Comparison of ENCODE assay signal across 1 cellular context in the genomic region with DNA sequence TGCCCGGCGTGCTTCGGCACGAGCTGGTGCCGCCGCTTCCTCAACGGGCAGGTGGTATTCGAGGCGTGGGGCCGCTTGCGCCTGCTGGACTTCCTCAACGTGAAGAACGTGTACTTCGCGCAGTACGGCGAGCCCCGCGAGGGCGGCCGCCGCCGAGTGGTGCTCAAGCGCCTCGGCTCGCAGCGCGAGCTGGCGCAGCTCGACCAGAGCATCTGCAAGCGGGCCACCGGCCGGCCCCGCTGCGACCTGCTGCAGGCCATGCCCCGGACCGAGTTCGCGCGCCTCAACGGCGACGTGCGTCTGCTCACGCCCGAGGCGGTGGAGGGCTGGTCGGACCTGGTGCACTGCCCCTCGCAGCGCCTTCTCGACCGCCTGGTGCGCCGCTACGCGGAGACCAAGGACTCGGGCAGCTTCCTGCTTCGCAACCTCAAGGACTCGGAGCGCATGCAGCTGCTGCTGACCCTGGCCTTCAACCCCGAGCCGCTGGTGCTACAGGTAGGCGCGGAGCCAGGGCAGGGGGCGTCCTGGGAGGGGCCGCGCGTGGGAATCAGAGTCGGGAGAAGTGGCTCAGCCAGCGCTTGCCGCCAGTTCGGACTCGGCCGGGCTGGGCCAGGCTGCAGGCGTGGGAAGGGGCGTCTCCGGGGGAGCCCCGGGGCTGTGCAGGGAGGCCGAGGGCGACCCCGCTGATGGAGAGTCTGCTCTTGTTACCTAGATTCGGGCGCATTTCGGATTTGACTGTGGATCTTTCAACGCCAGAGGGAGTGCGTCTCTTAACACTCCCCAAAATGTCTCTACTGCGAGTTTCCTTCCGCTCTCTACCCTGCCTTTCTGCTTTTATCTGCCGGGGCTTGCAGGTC.
TF ChIP-seq lines count a peak whose summit lies in the region.

No MANE protein-coding gene starts in this region.

TF ChIP-seq in HCT116, 20 proteins besides CTCF, POLR2A, EP300 and RAD21 (continued from another document):
- TF ChIP-seq, protein P1, sequence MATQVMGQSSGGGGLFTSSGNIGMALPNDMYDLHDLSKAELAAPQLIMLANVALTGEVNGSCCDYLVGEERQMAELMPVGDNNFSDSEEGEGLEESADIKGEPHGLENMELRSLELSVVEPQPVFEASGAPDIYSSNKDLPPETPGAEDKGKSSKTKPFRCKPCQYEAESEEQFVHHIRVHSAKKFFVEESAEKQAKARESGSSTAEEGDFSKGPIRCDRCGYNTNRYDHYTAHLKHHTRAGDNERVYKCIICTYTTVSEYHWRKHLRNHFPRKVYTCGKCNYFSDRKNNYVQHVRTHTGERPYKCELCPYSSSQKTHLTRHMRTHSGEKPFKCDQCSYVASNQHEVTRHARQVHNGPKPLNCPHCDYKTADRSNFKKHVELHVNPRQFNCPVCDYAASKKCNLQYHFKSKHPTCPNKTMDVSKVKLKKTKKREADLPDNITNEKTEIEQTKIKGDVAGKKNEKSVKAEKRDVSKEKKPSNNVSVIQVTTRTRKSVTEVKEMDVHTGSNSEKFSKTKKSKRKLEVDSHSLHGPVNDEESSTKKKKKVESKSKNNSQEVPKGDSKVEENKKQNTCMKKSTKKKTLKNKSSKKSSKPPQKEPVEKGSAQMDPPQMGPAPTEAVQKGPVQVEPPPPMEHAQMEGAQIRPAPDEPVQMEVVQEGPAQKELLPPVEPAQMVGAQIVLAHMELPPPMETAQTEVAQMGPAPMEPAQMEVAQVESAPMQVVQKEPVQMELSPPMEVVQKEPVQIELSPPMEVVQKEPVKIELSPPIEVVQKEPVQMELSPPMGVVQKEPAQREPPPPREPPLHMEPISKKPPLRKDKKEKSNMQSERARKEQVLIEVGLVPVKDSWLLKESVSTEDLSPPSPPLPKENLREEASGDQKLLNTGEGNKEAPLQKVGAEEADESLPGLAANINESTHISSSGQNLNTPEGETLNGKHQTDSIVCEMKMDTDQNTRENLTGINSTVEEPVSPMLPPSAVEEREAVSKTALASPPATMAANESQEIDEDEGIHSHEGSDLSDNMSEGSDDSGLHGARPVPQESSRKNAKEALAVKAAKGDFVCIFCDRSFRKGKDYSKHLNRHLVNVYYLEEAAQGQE (IDR thresholded peaks at IDR 0.05; ENCODE audit: low read depth): no peak
- no peak; the same call in 1 of the 2 replicates for TF ChIP-seq SIN3A (IDR thresholded peaks at IDR 0.05; ENCODE audit: low read depth)
